8 cellular contexts compared by ENCODE assay signal in genomic region chr18:9102391-9103216, GRCh38. TPM values are rescaled to one million over a fixed set of nuclear protein-coding genes. Genes with fewer than 3 reads are reported as not detected.
DNase-seq lines count a peak whose midpoint lies in the region; ATAC-seq, FAIRE-seq and TF ChIP-seq lines count a peak whose summit lies in the region.

Gene NDUFV2, plus strand, starts transcription at chr18:9102699. Its CDS starts 45 bp downstream, at chr18:9102744.

- H4K20me1 ChIP-seq in OCI-LY1 (ENCODE audit: insufficient read depth, low read length) = peaks cover 7% of the 10 kb centered on the region; the same call in 1 of the 2 replicates

- WGBS in mesodermal cell (ENCODE audit: insufficient coverage in 2 of 2), 2 experiments = 0% methylated on average over 38 to 42 of the region's 66 CpGs

- peak within 1 kb of the TSS; percentile 91 for H3K9ac ChIP-seq in OCI-LY1 (ENCODE audit: low read length)

- H3K4me3 ChIP-seq in OCI-LY1 (ENCODE audit: low read depth, low read length, poor library complexity, severe bottlenecking) (peak within 1 kb of the TSS; percentile 84), mesodermal cell (ENCODE audit: extremely low read depth, insufficient read depth, low read length, poor library complexity, severe bottlenecking) (peak within 1 kb of the TSS; percentile 82)

- FAIRE-seq in D721Med (lab: Jason Lieb, UNC) = no peak

- in situ Hi-C loops in endometrial microvascular endothelial cells (cut with HindIII; ENCODE audit: inconsistent ontology term, low pct_unique_long_range_greater_than_20kb, low sequenced_read_pairs) = no loop called here

- H3F3A ChIP-seq in OCI-LY1 (ENCODE audit: insufficient read depth, low read length) = no peaks in the 10 kb centered on the region

- H3K27ac ChIP-seq in OCI-LY1 (ENCODE audit: low read depth, low read length, poor library complexity, severe bottlenecking) (peak within 1 kb of the TSS; percentile 78), mesodermal cell (ENCODE audit: low read depth, low read length, severe bottlenecking) (peak within 1 kb of the TSS; percentile 83)

- peaks cover 48% of the 10 kb centered on the region for H3K79me2 ChIP-seq in OCI-LY1 (ENCODE audit: insufficient read depth, low read length)

- TF ChIP-seq CTCF in D721Med (IDR thresholded peaks at IDR 0.05; ENCODE audit: insufficient read depth, missing control alignments) (no peak), OCI-LY1 (IDR thresholded peaks at IDR 0.05; ENCODE audit: low read length) (no peak)

- H2AFZ ChIP-seq in OCI-LY1 (ENCODE audit: low read length) = no peak within 1 kb of the TSS

- H3K9me3 ChIP-seq in OCI-LY1 (ENCODE audit: low read length) (no peaks in the 10 kb centered on the region), mesodermal cell (ENCODE audit: control insufficient read depth, low read length) (no peaks in the 10 kb centered on the region)

- H3K36me3 ChIP-seq in OCI-LY1 (ENCODE audit: insufficient read depth, low read length) (peaks cover 37% of the 10 kb centered on the region; the same call in 1 of the 2 replicates), mesodermal cell (ENCODE audit: control insufficient read depth, insufficient read depth, low read length) (peaks cover 4% of the 10 kb centered on the region)

- DNase-seq in D721Med (ENCODE audit: insufficient read length, low spot score) (peak; percentile 93), HuH-7 (ENCODE audit: low spot score) (peak; percentile 91)
- DNase-seq in activated CD8-positive, alpha-beta memory T cell treated with anti-CD3 and anti-CD28 coated beads, Interleukin-2, amount 50 U/mL, for 4 hours = peak; percentile 99
- peak; percentile 97 for DNase-seq in stimulated activated CD8-positive, alpha-beta memory T cell treated with anti-CD3 and anti-CD28 coated beads, Interleukin-15, amount 100 ng/mL, for 24 hours (ENCODE audit: low read depth)

- peak; percentile 88 for ATAC-seq in GM21526 (IDR thresholded peaks at IDR 0.05; ENCODE audit: low FRiP score, unreplicated experiment)

- peak within 1 kb of the TSS; percentile 94 for H3K4me2 ChIP-seq in OCI-LY1 (ENCODE audit: low read length)

- H3K4me1 ChIP-seq in OCI-LY1 (ENCODE audit: insufficient read depth, low read length, severe bottlenecking) (peaks cover 48% of the 10 kb centered on the region), mesodermal cell (ENCODE audit: control insufficient read depth, insufficient read depth, low read length, poor library complexity, severe bottlenecking) (peaks cover 25% of the 10 kb centered on the region)

- no peaks in the 10 kb centered on the region for H3K9me2 ChIP-seq in OCI-LY1 (ENCODE audit: low read depth, low read length)

- no peaks in the 10 kb centered on the region for H3K27me3 ChIP-seq in OCI-LY1 (ENCODE audit: insufficient read depth, low read length)

RNA-seq across cellular contexts. Expression of gene NDUFV2, which starts in this region (rescaled TPM):
- 197 TPM for total RNA-seq in endometrial microvascular endothelial cells (ENCODE audit: inconsistent ontology term)
- 155 TPM for polyA plus RNA-seq in mesodermal cell (2013, experiment 1 of 2)
- 177 TPM for polyA plus RNA-seq in mesodermal cell (2013, experiment 2 of 2)

Comparison
In these comparisons a context has a peak if more than half of its experiments do, and no peak if none do; other contexts are left out.
1. Peak in every context shown above with its lines: DNase-seq, ATAC-seq, H3K4me3 ChIP-seq and H3K27ac ChIP-seq.